In the genomic region with DNA sequence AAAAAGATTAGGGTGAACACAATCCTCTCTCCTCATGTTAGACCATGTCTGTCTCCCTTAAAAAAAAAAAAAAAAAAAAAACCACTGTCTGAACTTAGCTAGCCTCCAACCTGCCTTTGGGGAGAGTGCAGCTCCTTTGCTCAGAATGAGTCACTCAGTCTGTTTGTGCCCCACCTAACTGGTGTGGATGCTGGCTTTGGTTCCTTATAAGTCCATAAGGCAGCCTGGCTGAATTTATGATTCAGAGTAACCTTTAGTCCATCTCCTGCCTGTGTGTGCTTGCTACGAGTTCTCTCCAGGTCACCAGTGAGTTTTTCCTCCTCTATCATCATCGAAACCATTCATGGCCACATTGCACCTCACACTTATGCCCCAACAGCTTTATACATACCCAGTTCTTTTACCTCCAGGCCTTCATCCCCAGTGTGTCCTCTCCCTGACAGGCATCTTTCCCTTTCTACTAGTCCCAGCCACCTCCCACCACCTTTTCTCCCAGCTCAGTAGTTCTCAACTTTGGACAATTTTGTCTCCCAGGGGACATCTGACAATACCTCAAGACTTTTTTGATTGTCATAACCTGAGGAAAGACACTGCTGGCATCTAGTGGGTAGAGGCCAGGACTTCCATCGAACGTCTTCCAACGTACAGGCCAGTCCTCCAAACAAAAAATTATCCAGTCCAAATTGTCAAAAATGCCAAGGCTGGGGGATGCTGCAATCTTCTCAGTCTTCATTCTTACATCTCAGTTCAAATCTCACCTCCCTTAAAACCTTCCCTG, we compare ENCODE assay signal across 9 cellular contexts.
DNase-seq lines count a peak whose midpoint lies in the region; ATAC-seq and TF ChIP-seq lines count a peak whose summit lies in the region.
"Had no signal": no experiment of that assay in that cellular context is flagged by ENCODE, and none has a peak within 500 bp of the region (broad histone marks: within the 10 kb centered on the region; RNA-seq: fewer than 3 reads in every experiment).

No MANE protein-coding gene starts in this region.

- peak; percentile 50 for ATAC-seq in HG02798 (IDR thresholded peaks at IDR 0.05; ENCODE audit: poor library complexity, unreplicated experiment)

- H3K36me3 Mint-ChIP-seq in activated naive CD4-positive, alpha-beta T cell treated with anti-CD3 and anti-CD28 coated beads, Interleukin-2, amount 10 ng/mL, durations not matched to agents 7 days and 5 days = no peaks in the 10 kb centered on the region

- in situ Hi-C loops in astrocyte of the cerebellum (cut with HindIII; ENCODE audit: low sequenced_read_pairs) = no loop called here

- DNase-seq in AG04450 (ENCODE audit: low read depth, low spot score) = peak; percentile 29
- peak; percentile 62 for DNase-seq in astrocyte of the cerebellum (ENCODE audit: low read depth)
- DNase-seq in kidney tubule cell (ENCODE audit: low spot score) = peak; percentile 86
- DNase-seq in NOMO-1 (lab: John Stamatoyannopoulos, UW; ENCODE audit: unreplicated experiment in 2 of 2) = no peak
- no peak for DNase-seq in cerebellum (ENCODE audit: low spot score)
- no peak for DNase-seq in NCI-H345 (lab: John Stamatoyannopoulos, UW)
- DNase-seq in activated naive CD4-positive, alpha-beta T cell treated with anti-CD3 and anti-CD28 coated beads, Interleukin-2, amount 10 ng/mL, durations not matched to agents 7 days and 5 days = no peak
- DNase-seq: stimulated activated naive CD4-positive, alpha-beta T cell treated with Interleukin-2 at 50 U/mL for 16 hours had no signal

- CTCF ChIA-PET in AG04450 (lab: Charles Lee) = interaction anchor here (0.7 kb wide), 1 partner anchor 367 kb away, joined by 6 read pairs; no protein-coding TSS in a partner anchor
- CTCF ChIA-PET in activated naive CD4-positive, alpha-beta T cell treated with anti-CD3 and anti-CD28 coated beads, Interleukin-2, amount 10 ng/mL, durations not matched to agents 7 days and 5 days (lab: Charles Lee) = no interaction called here

- H3K27ac Mint-ChIP-seq in activated naive CD4-positive, alpha-beta T cell treated with anti-CD3 and anti-CD28 coated beads, Interleukin-2, amount 10 ng/mL, durations not matched to agents 7 days and 5 days = no peak overlapping the region

- no peaks in the 10 kb centered on the region for H3K27me3 Mint-ChIP-seq in activated naive CD4-positive, alpha-beta T cell treated with anti-CD3 and anti-CD28 coated beads, Interleukin-2, amount 10 ng/mL, durations not matched to agents 7 days and 5 days

- H3K4me3 Mint-ChIP-seq in activated naive CD4-positive, alpha-beta T cell treated with anti-CD3 and anti-CD28 coated beads, Interleukin-2, amount 10 ng/mL, durations not matched to agents 7 days and 5 days = no peak overlapping the region

- no peaks in the 10 kb centered on the region for H3K9me3 Mint-ChIP-seq in activated naive CD4-positive, alpha-beta T cell treated with anti-CD3 and anti-CD28 coated beads, Interleukin-2, amount 10 ng/mL, durations not matched to agents 7 days and 5 days

- H3K27ac ChIP-seq in AG04450 (ENCODE audit: low read depth, low read length) = no peak overlapping the region

- H3K4me3 ChIP-seq in AG04450 (ENCODE audit: low read depth, low read length) = no peak overlapping the region
- no peak overlapping the region for H3K4me3 ChIP-seq in astrocyte of the cerebellum (ENCODE audit: low read depth, low read length)

- no peaks in the 10 kb centered on the region for H3K4me1 Mint-ChIP-seq in activated naive CD4-positive, alpha-beta T cell treated with anti-CD3 and anti-CD28 coated beads, Interleukin-2, amount 10 ng/mL, durations not matched to agents 7 days and 5 days

- TF ChIP-seq CTCF in AG04450 (IDR thresholded peaks at IDR 0.05; ENCODE audit: low read depth, low read length) = no peak
- no peak for TF ChIP-seq CTCF in astrocyte of the cerebellum (IDR thresholded peaks at IDR 0.05; ENCODE audit: low read depth, low read length, missing control alignments)

- H3K9me3 ChIP-seq in AG04450 (ENCODE audit: control insufficient read depth, insufficient read depth, low read length) = no peaks in the 10 kb centered on the region

- H3K27me3 ChIP-seq in AG04450 (ENCODE audit: control insufficient read depth, insufficient read depth, low read length) = no peaks in the 10 kb centered on the region

- POLR2A ChIA-PET in AG04450 (lab: Yijun Ruan, JAX) = interaction anchor here (0.6 kb wide), 2 partner anchors 371 to 375 kb away, joined by 3 to 4 read pairs; no protein-coding TSS in a partner anchor

Comparison
In these comparisons a context has a peak if more than half of its experiments do, and no peak if none do; other contexts are left out.
1. DNase-seq: peak in AG04450 (single experiment), astrocyte of the cerebellum (single experiment) and kidney tubule cell (single experiment); none in NOMO-1 (0 of 2), cerebellum (single experiment), NCI-H345 (single experiment) and activated naive CD4-positive, alpha-beta T cell treated with anti-CD3 and anti-CD28 coated beads, Interleukin-2, amount 10 ng/mL, durations not matched to agents 7 days and 5 days (single experiment).